19 cellular contexts compared by ENCODE assay signal in the genomic region with DNA sequence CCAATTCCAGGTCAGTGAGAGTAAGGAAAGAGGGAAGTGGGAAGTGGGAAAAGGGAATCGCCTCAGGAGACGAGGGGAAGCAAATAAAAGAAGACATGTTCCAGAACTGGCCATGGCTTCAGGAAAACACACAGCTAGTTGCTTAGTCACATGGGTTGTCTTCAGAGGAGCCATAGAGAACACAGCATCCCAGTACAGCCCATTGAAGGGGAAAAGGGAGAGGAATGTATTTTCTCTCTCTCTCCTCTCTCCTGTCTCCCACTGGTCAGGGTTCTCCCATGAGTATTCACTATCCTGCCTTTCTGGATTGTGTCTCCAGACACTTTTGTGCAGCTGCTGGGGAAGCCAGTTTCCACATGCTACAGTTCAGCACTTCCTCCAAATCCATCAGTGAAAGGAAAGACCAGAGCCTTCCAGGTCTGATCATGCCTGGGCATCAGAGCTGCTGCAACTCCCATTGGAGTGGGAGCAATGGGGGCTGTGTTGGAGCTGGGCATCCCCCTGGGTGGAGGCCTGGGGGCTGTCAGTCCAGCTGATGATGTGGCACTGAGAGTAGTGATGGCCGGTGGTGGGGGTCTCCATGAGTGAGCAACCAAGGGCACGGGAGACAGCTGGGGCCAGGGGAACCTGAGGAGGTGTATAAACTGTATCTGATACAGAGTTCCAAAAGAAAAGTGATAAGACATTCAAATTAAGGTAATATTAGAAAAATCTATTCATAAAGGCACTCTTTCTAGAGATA. TPM values are rescaled to one million over a fixed set of nuclear protein-coding genes. Genes with fewer than 3 reads are reported as not detected.
DNase-seq lines count a peak whose midpoint lies in the region; ATAC-seq, FAIRE-seq and TF ChIP-seq lines count a peak whose summit lies in the region.
"Had no signal": no experiment of that assay in that cellular context is flagged by ENCODE, and none has a peak within 500 bp of the region (broad histone marks: within the 10 kb centered on the region; RNA-seq: fewer than 3 reads in every experiment).

No MANE protein-coding gene starts in this region.

- H3K79me2 ChIP-seq in K562 (ENCODE audit: control insufficient read depth, insufficient read depth, low read length) = no peaks in the 10 kb centered on the region

- no peak overlapping the region for H3K27ac ChIP-seq in K562 (ENCODE audit: extremely low read depth, low read depth, low read length)
- H3K27ac ChIP-seq in breast epithelium = no peak overlapping the region

- H3K4me3 ChIP-seq in K562 (no peak overlapping the region), breast epithelium (no peak overlapping the region)
- H3K4me3 ChIP-seq: GM23338 had no signal

- WGBS in K562 (ENCODE audit: insufficient coverage, low coverage, missing lambda C conversion rate) = 38% methylated on average over 4 of the region's 4 CpGs

- peak overlapping the region; percentile 31 for H3K27ac Mint-ChIP-seq in nephron progenitor cell
- peak overlapping the region; percentile 71 for H3K27ac Mint-ChIP-seq in stimulated activated naive B cell treated with anti-CD40 and anti-IgM and Interleukin-4, amounts not matched to agents 10 μg/mL and 1 μg/mL and 100 μg/mL, for 72 hours
- H3K27ac Mint-ChIP-seq: CD4-positive, alpha-beta T cell; GM23338 had no signal

- peak; percentile 49 for DNase-seq in cardiac septum (ENCODE audit: low spot score)
- DNase-seq in left ventricle myocardium superior = no peak
- no peak for DNase-seq in K562 (ENCODE audit: extremely low read depth in 1 of 4, low spot score in 3 of 4)
- no peak for DNase-seq in nephron progenitor cell
- no peak for DNase-seq in stimulated activated naive B cell treated with anti-CD40 and anti-IgM and Interleukin-4, amounts not matched to agents 10 μg/mL and 1 μg/mL and 100 μg/mL, for 72 hours
- DNase-seq in breast epithelium (ENCODE audit: low spot score in 2 of 2) = no peak
- DNase-seq in NCI-H1105 treated with DMSO at 0.1 percent for 48 hours (lab: John Stamatoyannopoulos, UW) = no peak
- DNase-seq: 8988T; ACHN; C1 segment of cervical spinal cord; CD4-positive, alpha-beta T cell; DMS153; DMS79 treated with DMSO at 0.1 percent for 48 hours; EL; H7 had no signal

- FAIRE-seq in K562 (lab: Jason Lieb, UNC) = no peak
- FAIRE-seq: G401.6, GM12891 had no signal

- H2AFZ ChIP-seq in K562 (ENCODE audit: low read depth, low read length) = 0 out of 2 replicates have a peak overlapping the region, but pooled peaks have one; percentile 9
- H2AFZ ChIP-seq: GM23338 had no signal

- peaks cover 5% of the 10 kb centered on the region for H3K27me3 Mint-ChIP-seq in nephron progenitor cell (ENCODE audit: low read depth, poor library complexity)
- H3K27me3 Mint-ChIP-seq in stimulated activated naive B cell treated with anti-CD40 and anti-IgM and Interleukin-4, amounts not matched to agents 10 μg/mL and 1 μg/mL and 100 μg/mL, for 72 hours = no peaks in the 10 kb centered on the region

- no peak overlapping the region for H3K4me3 Mint-ChIP-seq in nephron progenitor cell
- H3K4me3 Mint-ChIP-seq in stimulated activated naive B cell treated with anti-CD40 and anti-IgM and Interleukin-4, amounts not matched to agents 10 μg/mL and 1 μg/mL and 100 μg/mL, for 72 hours = no peak overlapping the region
- H3K4me3 Mint-ChIP-seq: CD4-positive, alpha-beta T cell; GM23338 had no signal

- H3K9me3 ChIP-seq in K562 (replicated peaks; ENCODE audit: control insufficient read depth, insufficient read depth, low read depth, low read length) = no peaks in the 10 kb centered on the region
- no peaks in the 10 kb centered on the region for H3K9me3 ChIP-seq in breast epithelium

- no peaks in the 10 kb centered on the region for H3K36me3 Mint-ChIP-seq in nephron progenitor cell (ENCODE audit: low read depth)
- H3K36me3 Mint-ChIP-seq in stimulated activated naive B cell treated with anti-CD40 and anti-IgM and Interleukin-4, amounts not matched to agents 10 μg/mL and 1 μg/mL and 100 μg/mL, for 72 hours = no peaks in the 10 kb centered on the region

- no peak overlapping the region for H3K4me2 ChIP-seq in K562 (ENCODE audit: insufficient read depth, low read length)
- H3K4me2 ChIP-seq: GM23338 had no signal

- CTCF ChIA-PET in K562 (lab: Yijun Ruan, JAX; ENCODE audit: low intra/inter-chr PET ratio) = no interaction called here

- no peaks in the 10 kb centered on the region for H3K9me1 ChIP-seq in K562 (ENCODE audit: control insufficient read depth, insufficient read depth, low read length)

- no peak for TF ChIP-seq CTCF in K562 (IDR thresholded peaks at IDR 0.05 in 2 of 3, conservative IDR thresholded peaks at IDR 0.05 in 1 of 3; ENCODE audit: insufficient read depth in 2 of 3, low read depth in 1 of 3, low read length in 3 of 3)
- no peak for TF ChIP-seq CTCF in nephron progenitor cell (IDR thresholded peaks at IDR 0.05)
- no peak for TF ChIP-seq CTCF in breast epithelium (IDR thresholded peaks at IDR 0.05)

- peaks cover 22% of the 10 kb centered on the region for H3K9me3 Mint-ChIP-seq in nephron progenitor cell
- H3K9me3 Mint-ChIP-seq in stimulated activated naive B cell treated with anti-CD40 and anti-IgM and Interleukin-4, amounts not matched to agents 10 μg/mL and 1 μg/mL and 100 μg/mL, for 72 hours = no peaks in the 10 kb centered on the region
- H3K9me3 Mint-ChIP-seq: CD4-positive, alpha-beta T cell had no signal

- no peaks in the 10 kb centered on the region for H4K20me1 ChIP-seq in K562 (replicated peaks; ENCODE audit: control insufficient read depth, insufficient read depth, low read length)

- ATAC-seq in left ventricle myocardium superior (no peak), K562 (no peak), GM21717 (IDR thresholded peaks at IDR 0.05; ENCODE audit: unreplicated experiment) (no peak)
- ATAC-seq in stimulated activated naive B cell treated with anti-CD40 and anti-IgM and Interleukin-4, amounts not matched to agents 10 μg/mL and 1 μg/mL and 100 μg/mL, for 72 hours (replicated peaks) = no peak
- ATAC-seq: GM23338 had no signal

- no peak for TF ChIP-seq RAD21 in K562 (CRISPR knock-in tag; conservative IDR thresholded peaks at IDR 0.05 in 1 of 2, IDR thresholded peaks at IDR 0.05 in 1 of 2)

- H3K27me3 ChIP-seq in K562 (ENCODE audit: control insufficient read depth in 2 of 2, insufficient read depth in 2 of 2, low read length in 2 of 2) (no peaks in the 10 kb centered on the region), breast epithelium (no peaks in the 10 kb centered on the region)

- TF ChIP-seq POLR2A in K562 (conservative IDR thresholded peaks at IDR 0.05) (no peak), breast epithelium (IDR thresholded peaks at IDR 0.05) (no peak)

- intact Hi-C loops in cardiac septum (cut with DNase I) (no loop called here), left ventricle myocardium superior (cut with micrococcal nuclease) (no loop called here), K562 (cut with micrococcal nuclease) (no loop called here), breast epithelium (cut with DNase I; ENCODE audit: low total_unique reads) (no loop called here)

- POLR2A ChIA-PET in K562 (lab: Yijun Ruan, JAX) = interaction anchor here (0.9 to 2.2 kb wide), 3 partner anchors 9 to 57 kb away, joined by 4 to 6 read pairs (median 4); no protein-coding TSS in a partner anchor

- no TSS peak for BruUV-seq in K562 (replicated peaks; lab: Mats Ljungman, UMichigan)

- H3K9ac ChIP-seq in K562 (ENCODE audit: insufficient read depth in 1 of 2, low read depth in 2 of 2, low read length in 2 of 2) = no peak overlapping the region

- H3K4me1 ChIP-seq in K562 (replicated peaks in 1 of 2; ENCODE audit: control insufficient read depth in 2 of 2, insufficient read depth in 2 of 2, low read length in 2 of 2) (no peaks in the 10 kb centered on the region), breast epithelium (no peaks in the 10 kb centered on the region)

- peaks cover 9% of the 10 kb centered on the region for H3K4me1 Mint-ChIP-seq in nephron progenitor cell
- H3K4me1 Mint-ChIP-seq in stimulated activated naive B cell treated with anti-CD40 and anti-IgM and Interleukin-4, amounts not matched to agents 10 μg/mL and 1 μg/mL and 100 μg/mL, for 72 hours = peaks cover 23 to 58% of the 10 kb centered on the region in 2 donors
- H3K4me1 Mint-ChIP-seq: GM23338 had no signal

- TF ChIP-seq EP300 in K562 (IDR thresholded peaks at IDR 0.05; ENCODE audit: low read length) = no peak

- in situ Hi-C loops in K562 (cut with MboI) = no loop called here

- H3K36me3 ChIP-seq in K562 (ENCODE audit: control insufficient read depth, insufficient read depth, low read length) (no peaks in the 10 kb centered on the region), breast epithelium (no peaks in the 10 kb centered on the region)

TF ChIP-seq in K562, 482 proteins besides CTCF, POLR2A, EP300 and RAD21 (continues in another document):
- no peak for TF ChIP-seq BRF1 (IDR thresholded peaks at IDR 0.05; ENCODE audit: borderline replicate concordance, extremely low read depth, insufficient read length)

RNA-seq across cellular contexts. Expression of a gene that starts 38.6 kb away (rescaled TPM):
- total RNA-seq in cardiac septum (6.1 TPM), left ventricle myocardium superior (7.4 TPM), K562 (2014; rRNA removed) (6.9 and 10.0 TPM in 2 replicates), K562 (2014; rRNA removed; fragmentation: Illumina TruSeq; extraction: Trizol) (13.5 and 13.6 TPM in 2 replicates), K562 (2015; rRNA removed; fragmentation: Illumina TruSeq; extraction: Trizol) (8.4 and 9.8 TPM in 2 replicates), K562 (2021) (14.1 and 15.7 TPM in 2 replicates), breast epithelium (10 to 100 TPM; 34.4 to 45.9 (median 40.2) TPM)
- 21.7 and 52.3 TPM in 2 replicates for total RNA-seq in K562 (2011; cell fraction: chromatin; rRNA removed; ENCODE audit: low replicate concordance)
- total RNA-seq in K562 (2011; cell fraction: nucleolus; rRNA removed) = 13.8 and 18.8 TPM in 2 replicates
- total RNA-seq in K562 (2011; cell fraction: nucleoplasm; rRNA removed) = 19.1 and 23.8 TPM in 2 replicates
- polyA plus RNA-seq in K562 (2011; rRNA removed) (23.6 and 26.3 TPM in 2 replicates), K562 (2014; fragmentation: Illumina TruSeq; extraction: Trizol) (11.5 and 12.0 TPM in 2 replicates), K562 (2014; fragmentation: Nextera tagmentation; extraction: Ambion mirVana) (10 to 100 TPM; 14.0 to 16.4 TPM), K562 (2014; rRNA removed) (12.9 and 14.7 TPM in 2 replicates)
- 6.3 and 13.7 TPM in 2 replicates for polyA plus RNA-seq in K562 (2011; cell fraction: cytosol; rRNA removed)
- 15.7 and 29.1 TPM in 2 replicates for polyA plus RNA-seq in K562 (2011; cell fraction: nucleus; rRNA removed)
- polyA plus RNA-seq in K562 (2012) = 11.4 and 15.1 TPM in 2 replicates
- polyA minus RNA-seq in K562 (2011; rRNA and poly(A)+ RNA removed) = 14.3 and 25.8 TPM in 2 replicates
- polyA minus RNA-seq in K562 (2011; cell fraction: cytosol; rRNA and poly(A)+ RNA removed) = 2.7 and 7.8 TPM in 2 replicates
- 7.5 and 22.9 TPM in 2 replicates for polyA minus RNA-seq in K562 (2011; cell fraction: nucleus; rRNA and poly(A)+ RNA removed)
